Comparison of ENCODE assay signal across 4 cellular contexts in genomic region chrX:1489354-1489753, GRCh38. TPM values are rescaled to one million over a fixed set of nuclear protein-coding genes. Genes with fewer than 3 reads are reported as not detected.
"Had no signal": no experiment of that assay in that cellular context is flagged by ENCODE, and none has a peak within 500 bp of the region (broad histone marks: within the 10 kb centered on the region; RNA-seq: fewer than 3 reads in every experiment).

No MANE protein-coding gene starts in this region.

RNA-seq across cellular contexts. Expression of gene P2RY8, which starts 47.6 kb away (rescaled TPM):
- total RNA-seq: IMR-90, MCF 10A, PC-9, RPMI7951 had no signal
- polyA plus RNA-seq: IMR-90 had no signal
